In the genomic region with DNA sequence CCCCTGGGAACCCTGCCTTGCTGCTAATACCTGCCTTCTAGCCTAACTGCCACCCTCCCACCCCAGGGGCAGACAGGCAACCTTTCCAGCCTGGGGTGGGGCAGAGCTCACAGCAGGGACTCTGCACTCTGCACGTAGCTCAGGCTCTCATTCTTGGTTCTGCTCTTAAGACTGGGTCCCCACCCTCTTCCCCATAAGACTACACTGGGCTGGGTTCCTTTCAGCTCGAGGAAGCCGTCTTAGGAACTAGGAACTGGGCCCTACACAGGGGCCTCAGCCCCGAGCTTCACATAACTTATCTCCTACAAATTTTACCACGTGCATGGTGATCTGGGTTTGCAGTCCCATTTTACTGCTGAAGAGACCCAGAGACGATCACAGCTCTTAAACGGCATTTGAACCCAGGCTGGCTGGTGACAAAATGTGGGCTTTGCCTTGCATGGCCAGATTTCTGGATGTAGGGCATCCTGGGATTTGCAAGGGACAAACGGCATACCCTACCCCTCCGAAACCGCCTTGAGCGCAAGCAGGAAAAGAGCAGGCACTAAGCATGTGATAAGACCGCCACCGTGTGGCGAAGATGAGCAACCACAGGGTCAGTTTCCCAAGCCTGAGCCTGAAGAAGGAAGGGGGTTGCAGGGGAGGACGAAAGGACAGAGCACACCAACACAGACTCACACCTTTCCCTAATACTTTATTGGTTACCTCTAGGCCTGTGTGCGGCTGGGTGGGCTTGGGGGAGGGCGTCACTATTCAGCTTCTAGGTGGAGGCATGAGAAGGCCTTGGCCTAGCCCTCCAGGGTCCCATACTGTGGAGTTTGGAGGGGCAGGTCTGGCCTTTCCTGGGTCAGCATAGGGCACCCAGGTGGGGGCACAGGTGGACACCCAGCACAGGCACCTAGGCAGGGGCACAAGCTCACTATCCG, we compare ENCODE assay signal across 8 cellular contexts. TPM values are rescaled to one million over a fixed set of nuclear protein-coding genes. Genes with fewer than 3 reads are reported as not detected.
DNase-seq lines count a peak whose midpoint lies in the region; ATAC-seq and TF ChIP-seq lines count a peak whose summit lies in the region.

No MANE protein-coding gene starts in this region.

- peaks cover 20% of the 10 kb centered on the region for H3K36me3 ChIP-seq in A673 (ENCODE audit: insufficient read depth, low read length, poor library complexity, severe bottlenecking)

- DNase-seq in A673 (ENCODE audit: low spot score) (peak; percentile 91), GM20000 (ENCODE audit: low spot score) (peak; percentile 74), NCI-H446 (lab: John Stamatoyannopoulos, UW) (peak; percentile 80 to 90), left lobe of liver (ENCODE audit: low spot score) (peak; percentile 76)
- peak; percentile 74 for DNase-seq in activated CD4-positive, CD25-positive, alpha-beta regulatory T cell treated with anti-CD3 and anti-CD28 coated beads, Interleukin-2, amount 50 U/mL, for 72 hours
- peak; percentile 80 for DNase-seq in stimulated activated CD4-positive, alpha-beta T cell treated with anti-CD3 and anti-CD28 coated beads, Interleukin-4, amount 100 ng/mL, for 24 hours

- ATAC-seq in left lobe of liver (peak; percentile 45), HG02840 (IDR thresholded peaks at IDR 0.05; ENCODE audit: low FRiP score, unreplicated experiment) (no peak)

- POLR2A ChIA-PET in A673 (lab: Charles Lee; ENCODE audit: low non-redundant PET): no interaction called here

- H3K27ac ChIP-seq in A673 (ENCODE audit: low read depth, low read length, poor library complexity, severe bottlenecking): no peak overlapping the region
- peak overlapping the region; percentile 20 for H3K27ac ChIP-seq in cingulate gyrus (ENCODE audit: low read depth, low read length)

- H3K9me3 ChIP-seq in A673 (ENCODE audit: low read depth, low read length, poor library complexity, severe bottlenecking): no peaks in the 10 kb centered on the region

- CTCF ChIA-PET in A673 (lab: Charles Lee): interaction anchor here (0.6 to 3.4 kb wide), 6 partner anchors 9 to 185 kb away, joined by 3 to 34 read pairs (median 4); a partner anchor contains a TSS

- no peak overlapping the region for H3K4me3 ChIP-seq in A673 (ENCODE audit: low read depth, low read length, poor library complexity, severe bottlenecking)

- intact Hi-C loops in A673 (cut with micrococcal nuclease; ENCODE audit: unreplicated experiment): loop anchor here (1.0 to 2.0 kb wide), 2 partner anchors 19 to 30 kb away; no protein-coding TSS in a partner anchor

- BruUV-seq in A673 (replicated peaks; lab: Mats Ljungman, UMichigan): no TSS peak

- peak; percentile 94 for TF ChIP-seq CTCF in A673 (conservative IDR thresholded peaks at IDR 0.05; ENCODE audit: low read depth, low read length)
- TF ChIP-seq CTCF in GM20000 (IDR thresholded peaks at IDR 0.05; ENCODE audit: extremely low read depth, missing control alignments): peak; percentile 95

- H3K27me3 ChIP-seq in A673 (replicated peaks; ENCODE audit: insufficient read depth, low read depth, low read length, poor library complexity): no peaks in the 10 kb centered on the region

- H3K4me1 ChIP-seq in A673 (ENCODE audit: insufficient read depth, low read length, poor library complexity, severe bottlenecking): peaks cover 23% of the 10 kb centered on the region

RNA-seq across cellular contexts. Expression of a gene that starts 5.1 kb away (rescaled TPM):
- total RNA-seq in A673 (2021): 27.7 and 28.6 TPM in 2 replicates
- 16.3 TPM for total RNA-seq in left lobe of liver

RNA-seq across cellular contexts. Expression of a gene that starts 5.2 kb away (rescaled TPM):
- total RNA-seq in A673 (2021): 406 and 429 TPM in 2 replicates
- 224 TPM for total RNA-seq in left lobe of liver

RNA-seq across cellular contexts. Expression of a gene that starts 5.5 kb away (rescaled TPM):
- total RNA-seq in A673 (2021) (45.2 and 53.4 TPM in 2 replicates), left lobe of liver (1.5 TPM)

RNA-seq across cellular contexts. Expression of a gene that starts 10.0 kb away (rescaled TPM):
- total RNA-seq in A673 (2021) (97.7 and 99.7 TPM in 2 replicates), left lobe of liver (3.0 TPM)

RNA-seq across cellular contexts. Expression of a gene that starts 21.1 kb away (rescaled TPM):
- 25.8 and 34.1 TPM in 2 replicates for total RNA-seq in A673 (2021)
- total RNA-seq in left lobe of liver: 23.2 TPM

Comparison
In these comparisons a context has a peak if more than half of its experiments do, and no peak if none do; other contexts are left out.
1. RNA of a gene that starts 5.5 kb away (total RNA-seq): 45.2 to 53.4 TPM in A673; 1.5 TPM in left lobe of liver (single experiment); every median in the first group is over 10 times any median in the second.
2. Peak in every context shown above with its lines, with median percentiles within 50 percentile points of each other: DNase-seq.